ENCODE assay signal across 8 cellular contexts in genomic region chr3:64163755-64164148, GRCh38.
A peak's percentile ranks its signal among the peaks of the same experiment; 100 is the strongest.
DNase-seq lines count a peak whose midpoint lies in the region; ATAC-seq and TF ChIP-seq lines count a peak whose summit lies in the region.

No MANE protein-coding gene starts in this region.

- H3K79me2 ChIP-seq in GM23248 (ENCODE audit: insufficient read depth), result peaks cover 73% of the 10 kb centered on the region

- peak; percentile 57 for DNase-seq in AG09319 (ENCODE audit: extremely low read depth, low read depth)
- DNase-seq in GM23248, result peak; percentile 98
- peak; percentile 75 for DNase-seq in NOMO-1 treated with DMSO at 0.1 percent for 48 hours (lab: John Stamatoyannopoulos, UW; ENCODE audit: unreplicated experiment)
- DNase-seq in fibroblast of villous mesenchyme (ENCODE audit: low read depth), result peak; percentile 96
- DNase-seq in middle frontal gyrus (ENCODE audit: extremely low spot score, low spot score), result no peak
- no peak for DNase-seq in Right ventricle myocardium inferior (ENCODE audit: missing footprints)
- DNase-seq in activated CD4-positive, alpha-beta T cell treated with anti-CD3 and anti-CD28 coated beads for 48 hours, result no peak

- no peaks in the 10 kb centered on the region for H4K20me1 ChIP-seq in GM23248 (ENCODE audit: insufficient read depth)

- no peak overlapping the region for H3K4me2 ChIP-seq in GM23248 (ENCODE audit: unreplicated experiment)

- peaks cover 8% of the 10 kb centered on the region; the same call in 1 of the 2 replicates for H3F3A ChIP-seq in GM23248 (ENCODE audit: insufficient read depth)

- peaks cover 28% of the 10 kb centered on the region for H3K4me1 ChIP-seq in GM23248 (ENCODE audit: insufficient read depth)

- H3K9me2 ChIP-seq in GM23248 (ENCODE audit: insufficient read depth), result no peaks in the 10 kb centered on the region

- in situ Hi-C loops in GM23248 (cut with MboI), result no loop called here

- no peak overlapping the region for H2AFZ ChIP-seq in GM23248

- no peaks in the 10 kb centered on the region for H3K9me3 ChIP-seq in GM23248 (ENCODE audit: low read depth)

- H3K4me3 ChIP-seq in GM23248 (no peak overlapping the region), fibroblast of villous mesenchyme (ENCODE audit: low read depth, low read length) (no peak overlapping the region)

- no peaks in the 10 kb centered on the region for H3K27me3 ChIP-seq in GM23248 (replicated peaks; ENCODE audit: insufficient read depth)

- TF ChIP-seq CTCF in AG09319 (IDR thresholded peaks at IDR 0.05; ENCODE audit: low read depth, low read length) (no peak), fibroblast of villous mesenchyme (IDR thresholded peaks at IDR 0.05; ENCODE audit: insufficient read depth, low read depth, low read length) (no peak)

- no peak for ATAC-seq in Right ventricle myocardium inferior
- no peak for ATAC-seq in GM19395 (IDR thresholded peaks at IDR 0.05; ENCODE audit: unreplicated experiment)

- WGBS in GM23248 (ENCODE audit: low coverage in 1 of 2, low lambda C conversion rate in 2 of 2, missing lambda C conversion rate in 2 of 2), 2 experiments, result 64 to 66% methylated on average over 4 of the region's 4 CpGs

- H3K27ac ChIP-seq in GM23248, result peak overlapping the region; percentile 57

- intact Hi-C loops in Right ventricle myocardium inferior (cut with DNase I), result loop anchor here (10.0 kb wide), 1 partner anchor 129 kb away; no protein-coding TSS in a partner anchor

- peak overlapping the region; percentile 19; the same call in 1 of the 2 replicates for H3K9ac ChIP-seq in GM23248

- H3K36me3 ChIP-seq in GM23248 (ENCODE audit: low read depth), result no peaks in the 10 kb centered on the region

Comparison
In these comparisons a context has a peak if more than half of its experiments do, and no peak if none do; other contexts are left out.
1. DNase-seq: peak in AG09319 (single experiment), GM23248 (single experiment), NOMO-1 treated with DMSO at 0.1 percent for 48 hours (single experiment) and fibroblast of villous mesenchyme (single experiment); none in middle frontal gyrus (single experiment), Right ventricle myocardium inferior (single experiment) and activated CD4-positive, alpha-beta T cell treated with anti-CD3 and anti-CD28 coated beads for 48 hours (single experiment).